21 cellular contexts compared by ENCODE assay signal in genomic region chr11:115217726-115218311, GRCh38.
A peak's percentile ranks its signal among the peaks of the same experiment; 100 is the strongest.
DNase-seq lines count a peak whose midpoint lies in the region; TF ChIP-seq lines count a peak whose summit lies in the region.
"Had no signal": no experiment of that assay in that cellular context is flagged by ENCODE, and none has a peak within 500 bp of the region (broad histone marks: within the 10 kb centered on the region; RNA-seq: fewer than 3 reads in every experiment).

No MANE protein-coding gene starts in this region.

- H3K36me3 Mint-ChIP-seq in CD8-positive, alpha-beta memory T cell: peaks cover 0 to 17% (median 0%) of the 10 kb centered on the region in 3 donors
- H3K36me3 Mint-ChIP-seq in activated naive CD8-positive, alpha-beta T cell treated with anti-CD3 and anti-CD28 coated beads for 36 hours: no peaks in the 10 kb centered on the region
- H3K36me3 Mint-ChIP-seq: activated naive CD4-positive, alpha-beta T cell treated with anti-CD3 and anti-CD28 coated beads, Interleukin-2, amount 50 U/mL, for 24 hours; stimulated activated memory B cell treated with anti-CD40 and anti-IgM and Interleukin-4, amounts not matched to agents 10 μg/mL and 1 μg/mL and 100 μg/mL, for 72 hours had no signal

- TF ChIP-seq CTCF in BE2C (IDR thresholded peaks at IDR 0.05; ENCODE audit: low read depth, low read length) (no peak), OCI-LY1 (IDR thresholded peaks at IDR 0.05; ENCODE audit: low read length) (no peak)

- no peaks in the 10 kb centered on the region for H3K27me3 Mint-ChIP-seq in CD8-positive, alpha-beta memory T cell
- no peaks in the 10 kb centered on the region for H3K27me3 Mint-ChIP-seq in activated naive CD8-positive, alpha-beta T cell treated with anti-CD3 and anti-CD28 coated beads for 36 hours
- H3K27me3 Mint-ChIP-seq: activated naive CD4-positive, alpha-beta T cell treated with anti-CD3 and anti-CD28 coated beads, Interleukin-2, amount 50 U/mL, for 24 hours; stimulated activated memory B cell treated with anti-CD40 and anti-IgM and Interleukin-4, amounts not matched to agents 10 μg/mL and 1 μg/mL and 100 μg/mL, for 72 hours had no signal

- no peaks in the 10 kb centered on the region for H3K9me2 ChIP-seq in OCI-LY1 (ENCODE audit: low read depth, low read length)

- no peaks in the 10 kb centered on the region for H3K9me3 ChIP-seq in BE2C
- no peaks in the 10 kb centered on the region for H3K9me3 ChIP-seq in CD8-positive, alpha-beta memory T cell (ENCODE audit: low read length)
- no peaks in the 10 kb centered on the region for H3K9me3 ChIP-seq in OCI-LY1 (ENCODE audit: low read length)
- H3K9me3 ChIP-seq: mucosa of descending colon, psoas muscle, testis had no signal

- no peak overlapping the region for H2AFZ ChIP-seq in OCI-LY1 (ENCODE audit: low read length)

- CTCF ChIA-PET in CD8-positive, alpha-beta memory T cell (lab: Charles Lee): no interaction called here

- peak overlapping the region in 4 of 7 donors; percentile 4 to 51 (median 42) for H3K4me3 Mint-ChIP-seq in CD8-positive, alpha-beta memory T cell
- no peak overlapping the region for H3K4me3 Mint-ChIP-seq in activated naive CD8-positive, alpha-beta T cell treated with anti-CD3 and anti-CD28 coated beads for 36 hours
- H3K4me3 Mint-ChIP-seq: activated naive CD4-positive, alpha-beta T cell treated with anti-CD3 and anti-CD28 coated beads, Interleukin-2, amount 50 U/mL, for 24 hours; activated T-helper 1 cell treated with anti-CD3 and anti-CD28 coated beads, Interleukin-12 subunit alpha, Interleukin-12 subunit beta, Interleukin-2, Interleukin-4 antibody, amounts not matched to agents 30 ng/mL and 10 ng/mL and 1 ng/mL, durations not matched to agents 14 hours and 24 hours and 36 hours; stimulated activated memory B cell treated with anti-CD40 and anti-IgM and Interleukin-4, amounts not matched to agents 10 μg/mL and 1 μg/mL and 100 μg/mL, for 72 hours had no signal

- H3K4me3 ChIP-seq in BE2C (ENCODE audit: low read depth, low read length) (no peak overlapping the region), OCI-LY1 (ENCODE audit: low read depth, low read length, poor library complexity, severe bottlenecking) (no peak overlapping the region)
- no peak overlapping the region for H3K4me3 ChIP-seq in CD8-positive, alpha-beta memory T cell (ENCODE audit: low read length)
- H3K4me3 ChIP-seq: mucosa of descending colon, psoas muscle, testis had no signal

- H3K9me3 Mint-ChIP-seq in CD8-positive, alpha-beta memory T cell: peaks cover 0 to 12% (median 9%) of the 10 kb centered on the region in 5 donors
- H3K9me3 Mint-ChIP-seq in activated naive CD8-positive, alpha-beta T cell treated with anti-CD3 and anti-CD28 coated beads for 36 hours: no peaks in the 10 kb centered on the region
- H3K9me3 Mint-ChIP-seq: activated naive CD4-positive, alpha-beta T cell treated with anti-CD3 and anti-CD28 coated beads, Interleukin-2, amount 50 U/mL, for 24 hours; stimulated activated memory B cell treated with anti-CD40 and anti-IgM and Interleukin-4, amounts not matched to agents 10 μg/mL and 1 μg/mL and 100 μg/mL, for 72 hours had no signal

- no peaks in the 10 kb centered on the region for H4K20me1 ChIP-seq in OCI-LY1 (ENCODE audit: insufficient read depth, low read length)

- H3K27me3 ChIP-seq in BE2C (no peaks in the 10 kb centered on the region), OCI-LY1 (ENCODE audit: insufficient read depth, low read length) (no peaks in the 10 kb centered on the region)
- no peaks in the 10 kb centered on the region for H3K27me3 ChIP-seq in CD8-positive, alpha-beta memory T cell (ENCODE audit: insufficient read depth, low read length, poor library complexity, severe bottlenecking)
- H3K27me3 ChIP-seq: testis had no signal

- H3K27ac Mint-ChIP-seq in CD8-positive, alpha-beta memory T cell: peak overlapping the region in 6 of 8 donors; percentile 19 to 93 (median 62)
- H3K27ac Mint-ChIP-seq in activated naive CD8-positive, alpha-beta T cell treated with anti-CD3 and anti-CD28 coated beads for 36 hours: no peak overlapping the region
- H3K27ac Mint-ChIP-seq: activated naive CD4-positive, alpha-beta T cell treated with anti-CD3 and anti-CD28 coated beads, Interleukin-2, amount 50 U/mL, for 24 hours; activated T-helper 1 cell treated with anti-CD3 and anti-CD28 coated beads, Interleukin-12 subunit alpha, Interleukin-12 subunit beta, Interleukin-2, Interleukin-4 antibody, amounts not matched to agents 30 ng/mL and 10 ng/mL and 1 ng/mL, durations not matched to agents 14 hours and 24 hours and 36 hours; stimulated activated memory B cell treated with anti-CD40 and anti-IgM and Interleukin-4, amounts not matched to agents 10 μg/mL and 1 μg/mL and 100 μg/mL, for 72 hours had no signal

- H3K36me3 ChIP-seq in BE2C: peaks cover 73% of the 10 kb centered on the region
- no peaks in the 10 kb centered on the region for H3K36me3 ChIP-seq in CD8-positive, alpha-beta memory T cell (ENCODE audit: insufficient read depth, low read length)
- H3K36me3 ChIP-seq in OCI-LY1 (ENCODE audit: insufficient read depth, low read length): no peaks in the 10 kb centered on the region

- peak; percentile 36 for DNase-seq in BE2C
- DNase-seq in CD8-positive, alpha-beta memory T cell: peak in 1 of 5 donors; percentile 11
- peak; percentile 57 for DNase-seq in left kidney (ENCODE audit: low read depth, low spot score)
- no peak for DNase-seq in activated naive CD8-positive, alpha-beta T cell treated with anti-CD3 and anti-CD28 coated beads for 36 hours
- DNase-seq in cortex of kidney (lab: John Stamatoyannopoulos, UW): no peak
- no peak for DNase-seq in NCI-H2227 (lab: John Stamatoyannopoulos, UW; ENCODE audit: unreplicated experiment)
- no peak for DNase-seq in stimulated activated naive CD4-positive, alpha-beta T cell treated with Interleukin-2 at 50 U/mL for 16 hours (lab: John Stamatoyannopoulos, UW)
- DNase-seq: effector CD4-positive, alpha-beta T cell; foreskin melanocyte; GOT3; hypothalamus; mucosa of descending colon; NCI-H524; psoas muscle; stimulated activated CD4-positive, alpha-beta T cell treated with anti-CD3 and anti-CD28 coated beads, Interleukin-1b, Interleukin-23, amount 100 ng/mL, for 48 hours; SW 1271; testis had no signal

- H3F3A ChIP-seq in OCI-LY1 (ENCODE audit: insufficient read depth, low read length): no peaks in the 10 kb centered on the region; the same call in 1 of the 2 replicates

- H3K9ac ChIP-seq in OCI-LY1 (ENCODE audit: low read length): peak overlapping the region; percentile 49; the same call in 1 of the 2 replicates

- H3K4me1 Mint-ChIP-seq in CD8-positive, alpha-beta memory T cell: peaks cover 26 to 63% (median 59%) of the 10 kb centered on the region in 3 donors
- no peaks in the 10 kb centered on the region for H3K4me1 Mint-ChIP-seq in activated naive CD8-positive, alpha-beta T cell treated with anti-CD3 and anti-CD28 coated beads for 36 hours
- H3K4me1 Mint-ChIP-seq: activated naive CD4-positive, alpha-beta T cell treated with anti-CD3 and anti-CD28 coated beads, Interleukin-2, amount 50 U/mL, for 24 hours had no signal

- POLR2A ChIA-PET in CD8-positive, alpha-beta memory T cell (lab: Charles Lee): no interaction called here

- H3K79me2 ChIP-seq in OCI-LY1 (ENCODE audit: insufficient read depth, low read length): no peaks in the 10 kb centered on the region

- H3K4me1 ChIP-seq in BE2C (peaks cover 50% of the 10 kb centered on the region), OCI-LY1 (ENCODE audit: insufficient read depth, low read length, severe bottlenecking) (peaks cover 82% of the 10 kb centered on the region)
- H3K4me1 ChIP-seq in CD8-positive, alpha-beta memory T cell (ENCODE audit: insufficient read depth, low read length): peaks cover 16% of the 10 kb centered on the region
- H3K4me1 ChIP-seq: testis had no signal

- no peak overlapping the region for H3K27ac ChIP-seq in CD8-positive, alpha-beta memory T cell (ENCODE audit: low read depth, low read length)
- peak overlapping the region; percentile 98 for H3K27ac ChIP-seq in OCI-LY1 (ENCODE audit: low read depth, low read length, poor library complexity, severe bottlenecking)
- H3K27ac ChIP-seq: testis had no signal

- peak overlapping the region; percentile 39; the same call in 1 of the 2 replicates for H3K4me2 ChIP-seq in OCI-LY1 (ENCODE audit: low read length)

Comparison
In these comparisons a context has a peak if more than half of its experiments do, and no peak if none do; other contexts are left out.
1. DNase-seq: peak in BE2C (single experiment) and left kidney (single experiment); none in activated naive CD8-positive, alpha-beta T cell treated with anti-CD3 and anti-CD28 coated beads for 36 hours (single experiment), cortex of kidney (single experiment), NCI-H2227 (single experiment) and stimulated activated naive CD4-positive, alpha-beta T cell treated with Interleukin-2 at 50 U/mL for 16 hours (single experiment).